18 cellular contexts compared by ENCODE assay signal in genomic region chr13:48244159-48244558, GRCh38.
"Had no signal": no experiment of that assay in that cellular context is flagged by ENCODE, and none has a peak within 500 bp of the region (broad histone marks: within the 10 kb centered on the region; RNA-seq: fewer than 3 reads in every experiment).

No MANE protein-coding gene starts in this region.

- H3K9me3 ChIP-seq: adrenal gland, breast epithelium, gastroesophageal sphincter, heart right ventricle, mucosa of descending colon, tibial artery had no signal

- H3K4me3 ChIP-seq: adrenal gland, breast epithelium, gastroesophageal sphincter, heart right ventricle, mucosa of descending colon, tibial artery had no signal

- DNase-seq: activated CD4-positive, alpha-beta memory T cell treated with anti-CD3 and anti-CD28 coated beads for 36 hours; activated naive CD4-positive, alpha-beta T cell treated with anti-CD3 and anti-CD28 coated beads for 36 hours; activated T-cell treated with anti-CD3 and anti-CD28 coated beads, Interleukin-2, amount 50 U/mL, for 24 hours; adrenal gland; cerebellar nuclear complex; cortex of kidney; heart right ventricle; mesenchymal stem cell; mucosa of descending colon; naive B cell; nucleus accumbens; stimulated activated CD4-positive, alpha-beta T cell treated with anti-CD3 and anti-CD28 coated beads, Interleukin-2, amount 100 ng/mL, for 24 hours; stimulated activated naive CD4-positive, alpha-beta T cell treated with Interleukin-2 at 50 U/mL for 16 hours; substantia nigra; T-helper 2 cell; tibial artery had no signal

- H3K27ac ChIP-seq: adrenal gland, breast epithelium, gastroesophageal sphincter, tibial artery had no signal

- H3K27me3 ChIP-seq: adrenal gland, breast epithelium, gastroesophageal sphincter, heart right ventricle, tibial artery had no signal

- H3K36me3 ChIP-seq: breast epithelium had no signal

- ATAC-seq: gastroesophageal sphincter, mucosa of descending colon had no signal

- H3K27me3 Mint-ChIP-seq: activated CD4-positive, alpha-beta memory T cell treated with anti-CD3 and anti-CD28 coated beads for 36 hours; activated T-cell treated with anti-CD3 and anti-CD28 coated beads, Interleukin-2, amount 50 U/mL, for 24 hours; naive B cell had no signal

- H3K27ac Mint-ChIP-seq: activated CD4-positive, alpha-beta memory T cell treated with anti-CD3 and anti-CD28 coated beads for 36 hours; activated naive CD4-positive, alpha-beta T cell treated with anti-CD3 and anti-CD28 coated beads for 36 hours; activated T-cell treated with anti-CD3 and anti-CD28 coated beads, Interleukin-2, amount 50 U/mL, for 24 hours had no signal

- H3K9me3 Mint-ChIP-seq: activated CD4-positive, alpha-beta memory T cell treated with anti-CD3 and anti-CD28 coated beads for 36 hours; activated naive CD4-positive, alpha-beta T cell treated with anti-CD3 and anti-CD28 coated beads for 36 hours; activated T-cell treated with anti-CD3 and anti-CD28 coated beads, Interleukin-2, amount 50 U/mL, for 24 hours had no signal

- H3K4me3 Mint-ChIP-seq: activated CD4-positive, alpha-beta memory T cell treated with anti-CD3 and anti-CD28 coated beads for 36 hours; activated naive CD4-positive, alpha-beta T cell treated with anti-CD3 and anti-CD28 coated beads for 36 hours; activated T-cell treated with anti-CD3 and anti-CD28 coated beads, Interleukin-2, amount 50 U/mL, for 24 hours had no signal
